ENCODE assay signal across 20 cellular contexts in the genomic region with DNA sequence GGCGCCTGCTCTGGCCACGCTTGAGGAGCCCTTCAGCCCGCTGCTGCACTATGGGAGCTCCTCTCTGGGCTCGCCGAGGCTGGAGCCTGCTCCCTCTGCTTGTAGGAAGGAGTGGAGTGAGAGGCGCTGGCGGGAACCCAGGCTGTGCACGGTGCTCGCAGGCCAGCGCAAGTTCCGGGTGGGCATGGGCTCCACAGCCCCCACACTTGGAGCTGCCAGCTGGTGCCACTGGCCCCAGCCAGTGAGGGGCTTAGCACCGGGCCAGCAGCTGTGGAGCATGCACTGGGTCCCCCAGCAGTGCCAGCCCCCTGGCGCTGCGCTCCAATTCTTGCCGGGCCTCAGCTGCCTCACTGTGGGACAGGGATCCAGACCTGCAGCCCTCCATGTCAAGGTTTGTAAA.
"Had no signal": no experiment of that assay in that cellular context is flagged by ENCODE, and none has a peak within 500 bp of the region (broad histone marks: within the 10 kb centered on the region; RNA-seq: fewer than 3 reads in every experiment).

No MANE protein-coding gene starts in this region.

- DNase-seq: colonic mucosa; cortex of kidney; effector CD4-positive, alpha-beta T cell; effector memory CD4-positive, alpha-beta T cell; foreskin keratinocyte; heart left ventricle; hypothalamus; immature natural killer cell; islet precursor cell; kidney; kidney glomerular epithelial cell; left colon; left ventricle myocardium inferior; lower lobe of right lung; mesendoderm; midbrain had no signal

- H3K9me3 ChIP-seq: colonic mucosa, esophagus muscularis mucosa, gastroesophageal sphincter, lower lobe of right lung had no signal

- H3K36me3 ChIP-seq: colonic mucosa, esophagus muscularis mucosa, gastroesophageal sphincter, heart left ventricle, left ventricle myocardium inferior, lower lobe of right lung had no signal

- H3K27ac ChIP-seq: colonic mucosa, esophagus muscularis mucosa, foreskin keratinocyte, gastroesophageal sphincter, heart left ventricle, hepatocyte, left ventricle myocardium inferior, lower lobe of right lung had no signal

- H2AFZ ChIP-seq: hepatocyte had no signal

- H3K4me3 ChIP-seq: colonic mucosa, esophagus muscularis mucosa, gastroesophageal sphincter, heart left ventricle, hepatocyte, left ventricle myocardium inferior, lower lobe of right lung had no signal

- H3K4me1 ChIP-seq: colonic mucosa, gastroesophageal sphincter, left ventricle myocardium inferior had no signal

- H3K27me3 ChIP-seq: colonic mucosa, esophagus muscularis mucosa, foreskin keratinocyte, gastroesophageal sphincter, heart left ventricle, hepatocyte had no signal

- ATAC-seq: foreskin keratinocyte, gastroesophageal sphincter, heart left ventricle, left colon, left lobe of liver, lower lobe of right lung had no signal

- H3K4me2 ChIP-seq: hepatocyte had no signal
